In genomic region chr4:113383111-113383785, GRCh38 we compare ENCODE assay signal across 11 cellular contexts.
DNase-seq lines count a peak whose midpoint lies in the region; ATAC-seq and TF ChIP-seq lines count a peak whose summit lies in the region.
"Had no signal": no experiment of that assay in that cellular context is flagged by ENCODE, and none has a peak within 500 bp of the region (broad histone marks: within the 10 kb centered on the region; RNA-seq: fewer than 3 reads in every experiment).

No MANE protein-coding gene starts in this region.

- H3K36me3 ChIP-seq in breast epithelium, result no peaks in the 10 kb centered on the region
- H3K36me3 ChIP-seq in right atrium auricular region, result peaks cover 16% of the 10 kb centered on the region
- no peaks in the 10 kb centered on the region for H3K36me3 ChIP-seq in thoracic aorta
- no peaks in the 10 kb centered on the region for H3K36me3 ChIP-seq in tibial artery
- no peaks in the 10 kb centered on the region for H3K36me3 ChIP-seq in thyroid gland
- H3K36me3 ChIP-seq: HAP-1 had no signal

- H3K9me3 ChIP-seq in breast epithelium (no peaks in the 10 kb centered on the region), right atrium auricular region (no peaks in the 10 kb centered on the region), thoracic aorta (no peaks in the 10 kb centered on the region), tibial artery (no peaks in the 10 kb centered on the region), thyroid gland (no peaks in the 10 kb centered on the region)
- H3K9me3 ChIP-seq: HAP-1 had no signal

- WGBS in thyroid gland, 2 donors, result 61 to 65% methylated on average over 5 of the region's 5 CpGs

- DNase-seq in HFF-Myc (ENCODE audit: extremely low read depth, low read depth) (peak; percentile 41), breast epithelium (ENCODE audit: low spot score in 2 of 2) (no peak), right atrium auricular region (ENCODE audit: low spot score) (no peak), thoracic aorta (ENCODE audit: low spot score) (no peak), tibial artery (no peak), thyroid gland (no peak)
- DNase-seq in effector CD8-positive, alpha-beta T cell (lab: John Stamatoyannopoulos, UW), result no peak
- DNase-seq: activated CD4-positive, alpha-beta T cell treated with anti-CD3 and anti-CD28 coated beads for 1 hour; activated naive CD4-positive, alpha-beta T cell had no signal

- H3K27me3 ChIP-seq in breast epithelium, result no peaks in the 10 kb centered on the region
- H3K27me3 ChIP-seq in right atrium auricular region, result no peaks in the 10 kb centered on the region
- no peaks in the 10 kb centered on the region for H3K27me3 ChIP-seq in thoracic aorta (replicated peaks; ENCODE audit: insufficient read depth)
- H3K27me3 ChIP-seq in tibial artery, result no peaks in the 10 kb centered on the region
- no peaks in the 10 kb centered on the region for H3K27me3 ChIP-seq in thyroid gland

- ATAC-seq in thoracic aorta (ENCODE audit: insufficient number of reproducible peaks, low FRiP score, low read depth) (peak; percentile 71), HG03108 (IDR thresholded peaks at IDR 0.05; ENCODE audit: unreplicated experiment) (no peak)

- intact Hi-C loops in breast epithelium (cut with DNase I; ENCODE audit: low total_unique reads) (loop anchor here (10.0 kb wide), 1 partner anchor 382 kb away; the partner anchor contains the start of gene CAMK2D), tibial artery (cut with DNase I; ENCODE audit: low total_unique reads) (no loop called here), thyroid gland (cut with DNase I) (no loop called here)

- no peaks in the 10 kb centered on the region for H3K4me1 ChIP-seq in breast epithelium
- peaks cover 0 to 29% of the 10 kb centered on the region in 2 donors for H3K4me1 ChIP-seq in right atrium auricular region
- H3K4me1 ChIP-seq in thoracic aorta (ENCODE audit: control insufficient read depth in 1 of 2, low read depth in 2 of 2), result peaks cover 30 to 44% of the 10 kb centered on the region in 2 donors
- H3K4me1 ChIP-seq in tibial artery, result peaks cover 0 to 41% (median 17%) of the 10 kb centered on the region in 4 donors
- H3K4me1 ChIP-seq in thyroid gland, result peaks cover 0 to 14% of the 10 kb centered on the region in 2 donors

- TF ChIP-seq CTCF in HFF-Myc (IDR thresholded peaks at IDR 0.05; ENCODE audit: low read depth, low read length, missing control alignments) (no peak), breast epithelium (IDR thresholded peaks at IDR 0.05) (no peak), right atrium auricular region (IDR thresholded peaks at IDR 0.05) (no peak), thoracic aorta (IDR thresholded peaks at IDR 0.05) (no peak), tibial artery (IDR thresholded peaks at IDR 0.05) (no peak), thyroid gland (IDR thresholded peaks at IDR 0.05) (no peak)

- no peak for TF ChIP-seq POLR2A in breast epithelium (IDR thresholded peaks at IDR 0.05)
- TF ChIP-seq POLR2A in thyroid gland (IDR thresholded peaks at IDR 0.05), result no peak

- H3K4me3 ChIP-seq in HFF-Myc (replicated peaks; ENCODE audit: low read depth, low read length), result no peak overlapping the region
- H3K4me3 ChIP-seq in breast epithelium, result no peak overlapping the region
- no peak overlapping the region for H3K4me3 ChIP-seq in right atrium auricular region
- H3K4me3 ChIP-seq in thoracic aorta, result no peak overlapping the region
- no peak overlapping the region for H3K4me3 ChIP-seq in tibial artery
- no peak overlapping the region for H3K4me3 ChIP-seq in thyroid gland (replicated peaks in 1 of 3)
- H3K4me3 ChIP-seq: HAP-1 had no signal

- H3K27ac ChIP-seq in breast epithelium, result peak overlapping the region; percentile 50 to 67
- peak overlapping the region; percentile 20 to 63 for H3K27ac ChIP-seq in right atrium auricular region
- H3K27ac ChIP-seq in thoracic aorta, result peak overlapping the region; percentile 1 to 56
- H3K27ac ChIP-seq in tibial artery, result peak overlapping the region in 1 of 2 donors; percentile 36
- peak overlapping the region in 1 of 3 donors; percentile 40 for H3K27ac ChIP-seq in thyroid gland
